In the genomic region with DNA sequence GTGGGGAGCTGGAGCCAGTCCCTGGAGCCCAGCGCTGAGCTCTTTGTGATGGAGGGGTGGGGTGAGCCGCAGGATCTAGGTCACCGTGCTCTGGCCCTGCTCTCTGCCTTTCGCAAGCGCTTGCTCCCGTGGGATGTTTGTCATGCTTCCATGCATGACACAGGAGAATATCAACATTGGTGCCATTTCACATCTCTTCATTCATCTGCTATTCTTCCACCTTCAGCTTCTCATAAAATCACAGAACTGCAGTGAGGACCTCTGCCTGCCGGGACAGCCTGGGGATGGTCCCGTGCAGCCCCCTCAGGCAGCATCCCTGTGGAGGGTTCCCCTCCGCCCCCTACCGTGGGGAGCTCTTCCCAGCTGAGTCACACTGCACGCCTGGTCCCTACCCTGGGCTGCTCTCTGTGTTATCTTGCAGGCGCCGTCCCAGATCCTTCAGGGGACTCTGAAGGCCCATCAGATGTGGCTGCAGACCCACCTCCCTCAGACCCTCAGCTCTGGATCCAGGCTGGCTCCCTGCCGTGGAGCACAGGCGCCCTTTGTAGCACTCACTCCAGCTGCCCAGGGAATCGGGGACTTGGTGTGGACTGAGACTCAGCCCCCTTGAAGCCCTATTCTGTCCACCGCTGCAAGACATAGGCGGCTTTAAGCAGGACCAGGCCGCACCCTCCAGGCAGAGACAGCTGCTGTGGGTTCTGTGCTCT, we compare ENCODE assay signal across 1 cellular context.
TF ChIP-seq lines count a peak whose summit lies in the region.

No MANE protein-coding gene starts in this region.

TF ChIP-seq in HEK293, 187 proteins besides CTCF, POLR2A, EP300 and RAD21 (continued from another document):
- TF ChIP-seq, protein P1, sequence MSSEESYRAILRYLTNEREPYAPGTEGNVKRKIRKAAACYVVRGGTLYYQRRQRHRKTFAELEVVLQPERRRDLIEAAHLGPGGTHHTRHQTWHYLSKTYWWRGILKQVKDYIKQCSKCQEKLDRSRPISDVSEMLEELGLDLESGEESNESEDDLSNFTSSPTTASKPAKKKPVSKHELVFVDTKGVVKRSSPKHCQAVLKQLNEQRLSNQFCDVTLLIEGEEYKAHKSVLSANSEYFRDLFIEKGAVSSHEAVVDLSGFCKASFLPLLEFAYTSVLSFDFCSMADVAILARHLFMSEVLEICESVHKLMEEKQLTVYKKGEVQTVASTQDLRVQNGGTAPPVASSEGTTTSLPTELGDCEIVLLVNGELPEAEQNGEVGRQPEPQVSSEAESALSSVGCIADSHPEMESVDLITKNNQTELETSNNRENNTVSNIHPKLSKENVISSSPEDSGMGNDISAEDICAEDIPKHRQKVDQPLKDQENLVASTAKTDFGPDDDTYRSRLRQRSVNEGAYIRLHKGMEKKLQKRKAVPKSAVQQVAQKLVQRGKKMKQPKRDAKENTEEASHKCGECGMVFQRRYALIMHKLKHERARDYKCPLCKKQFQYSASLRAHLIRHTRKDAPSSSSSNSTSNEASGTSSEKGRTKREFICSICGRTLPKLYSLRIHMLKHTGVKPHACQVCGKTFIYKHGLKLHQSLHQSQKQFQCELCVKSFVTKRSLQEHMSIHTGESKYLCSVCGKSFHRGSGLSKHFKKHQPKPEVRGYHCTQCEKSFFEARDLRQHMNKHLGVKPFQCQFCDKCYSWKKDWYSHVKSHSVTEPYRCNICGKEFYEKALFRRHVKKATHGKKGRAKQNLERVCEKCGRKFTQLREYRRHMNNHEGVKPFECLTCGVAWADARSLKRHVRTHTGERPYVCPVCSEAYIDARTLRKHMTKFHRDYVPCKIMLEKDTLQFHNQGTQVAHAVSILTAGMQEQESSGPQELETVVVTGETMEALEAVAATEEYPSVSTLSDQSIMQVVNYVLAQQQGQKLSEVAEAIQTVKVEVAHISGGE (tag by site-specific recombination; conservative IDR thresholded peaks at IDR 0.05; ENCODE audit: low read depth): no peak
- TF ChIP-seq SCRT1 (tag by site-specific recombination; IDR thresholded peaks at IDR 0.05; ENCODE audit: borderline replicate concordance): no peak
- no peak for TF ChIP-seq ZNF24 (tag by site-specific recombination; IDR thresholded peaks at IDR 0.05)
- peak; percentile 77 for TF ChIP-seq ZIC2 (tag by site-specific recombination; IDR thresholded peaks at IDR 0.05)
- TF ChIP-seq ZNF366 (tag by site-specific recombination; conservative IDR thresholded peaks at IDR 0.05): no peak
- TF ChIP-seq ZBTB6 (tag by site-specific recombination; IDR thresholded peaks at IDR 0.05): 0 out of 2 replicates have a peak, but pooled peaks have one; percentile 59
- no peak for TF ChIP-seq ZNF571 (tag by site-specific recombination; IDR thresholded peaks at IDR 0.05)
TF ChIP-seq in HEK293: peak in this region for 3.
